Comparison of ENCODE assay signal across 1 cellular context in the genomic region with DNA sequence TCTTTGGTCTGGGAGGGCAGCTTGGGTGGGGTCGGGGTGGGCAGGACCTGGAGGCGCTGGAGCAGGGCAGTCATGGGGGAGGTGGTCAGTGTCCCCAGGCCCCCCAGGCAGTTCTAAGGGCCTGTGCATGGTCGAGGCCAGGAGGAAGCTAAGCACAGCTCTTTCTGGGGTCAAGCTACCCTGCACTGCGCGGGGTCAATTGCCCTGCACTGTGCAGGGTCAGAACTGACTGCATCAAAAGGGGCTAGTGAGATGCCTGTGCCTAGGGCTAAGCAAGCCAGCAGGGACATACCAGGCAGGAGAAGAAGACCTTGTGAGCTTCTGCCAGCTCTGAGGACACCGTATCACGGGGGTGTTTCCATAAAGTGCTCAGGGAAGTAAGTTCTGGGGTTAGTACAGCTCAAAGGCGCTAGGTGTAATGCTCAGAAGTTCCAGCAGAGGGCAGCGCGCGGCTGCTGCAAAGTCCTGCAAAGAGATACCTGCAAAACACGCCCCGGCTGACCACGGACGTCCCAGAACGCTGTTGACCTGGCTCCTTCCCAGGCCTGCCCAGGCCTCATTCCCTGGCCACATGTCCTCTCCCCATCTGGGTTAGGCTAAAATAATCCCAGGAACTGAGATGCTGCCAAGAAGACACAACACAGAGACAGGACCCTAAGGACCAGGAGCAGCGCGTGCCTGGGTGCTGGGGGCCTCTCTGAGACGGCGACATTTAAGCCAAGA.
TF ChIP-seq lines count a peak whose summit lies in the region.

No MANE protein-coding gene starts in this region.

TF ChIP-seq in GM12878, 131 proteins besides CTCF, POLR2A, EP300 and RAD21 (continued from another document):
- TF ChIP-seq, protein P1, sequence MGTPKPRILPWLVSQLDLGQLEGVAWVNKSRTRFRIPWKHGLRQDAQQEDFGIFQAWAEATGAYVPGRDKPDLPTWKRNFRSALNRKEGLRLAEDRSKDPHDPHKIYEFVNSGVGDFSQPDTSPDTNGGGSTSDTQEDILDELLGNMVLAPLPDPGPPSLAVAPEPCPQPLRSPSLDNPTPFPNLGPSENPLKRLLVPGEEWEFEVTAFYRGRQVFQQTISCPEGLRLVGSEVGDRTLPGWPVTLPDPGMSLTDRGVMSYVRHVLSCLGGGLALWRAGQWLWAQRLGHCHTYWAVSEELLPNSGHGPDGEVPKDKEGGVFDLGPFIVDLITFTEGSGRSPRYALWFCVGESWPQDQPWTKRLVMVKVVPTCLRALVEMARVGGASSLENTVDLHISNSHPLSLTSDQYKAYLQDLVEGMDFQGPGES (IDR thresholded peaks at IDR 0.05), result no peak
- TF ChIP-seq BHLHE40 (IDR thresholded peaks at IDR 0.05; ENCODE audit: borderline replicate concordance in 1 of 2, low read depth in 2 of 2, low read length in 1 of 2) (peak in 1 of 2 experiments; percentile 36; a peak in 1 of 4 replicates), CREM (IDR thresholded peaks at IDR 0.05; ENCODE audit: low read depth) (0 out of 2 replicates have a peak, but pooled peaks have one; percentile 20), NBN (IDR thresholded peaks at IDR 0.05) (0 out of 2 replicates have a peak, but pooled peaks have one; percentile 14), SP1 (IDR thresholded peaks at IDR 0.05; ENCODE audit: low read depth, low read length) (peak; percentile 49), SMC3 (IDR thresholded peaks at IDR 0.05; ENCODE audit: borderline replicate concordance, low read length) (peak; percentile 89)
- TF ChIP-seq, protein P2, sequence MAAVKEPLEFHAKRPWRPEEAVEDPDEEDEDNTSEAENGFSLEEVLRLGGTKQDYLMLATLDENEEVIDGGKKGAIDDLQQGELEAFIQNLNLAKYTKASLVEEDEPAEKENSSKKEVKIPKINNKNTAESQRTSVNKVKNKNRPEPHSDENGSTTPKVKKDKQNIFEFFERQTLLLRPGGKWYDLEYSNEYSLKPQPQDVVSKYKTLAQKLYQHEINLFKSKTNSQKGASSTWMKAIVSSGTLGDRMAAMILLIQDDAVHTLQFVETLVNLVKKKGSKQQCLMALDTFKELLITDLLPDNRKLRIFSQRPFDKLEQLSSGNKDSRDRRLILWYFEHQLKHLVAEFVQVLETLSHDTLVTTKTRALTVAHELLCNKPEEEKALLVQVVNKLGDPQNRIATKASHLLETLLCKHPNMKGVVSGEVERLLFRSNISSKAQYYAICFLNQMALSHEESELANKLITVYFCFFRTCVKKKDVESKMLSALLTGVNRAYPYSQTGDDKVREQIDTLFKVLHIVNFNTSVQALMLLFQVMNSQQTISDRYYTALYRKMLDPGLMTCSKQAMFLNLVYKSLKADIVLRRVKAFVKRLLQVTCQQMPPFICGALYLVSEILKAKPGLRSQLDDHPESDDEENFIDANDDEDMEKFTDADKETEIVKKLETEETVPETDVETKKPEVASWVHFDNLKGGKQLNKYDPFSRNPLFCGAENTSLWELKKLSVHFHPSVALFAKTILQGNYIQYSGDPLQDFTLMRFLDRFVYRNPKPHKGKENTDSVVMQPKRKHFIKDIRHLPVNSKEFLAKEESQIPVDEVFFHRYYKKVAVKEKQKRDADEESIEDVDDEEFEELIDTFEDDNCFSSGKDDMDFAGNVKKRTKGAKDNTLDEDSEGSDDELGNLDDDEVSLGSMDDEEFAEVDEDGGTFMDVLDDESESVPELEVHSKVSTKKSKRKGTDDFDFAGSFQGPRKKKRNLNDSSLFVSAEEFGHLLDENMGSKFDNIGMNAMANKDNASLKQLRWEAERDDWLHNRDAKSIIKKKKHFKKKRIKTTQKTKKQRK (IDR thresholded peaks at IDR 0.05; ENCODE audit: low read depth, low read length), result no peak
